Comparison of ENCODE assay signal across 8 cellular contexts in genomic region chr12:64451687-64452558, GRCh38. TPM values are rescaled to one million over a fixed set of nuclear protein-coding genes. Genes with fewer than 3 reads are reported as not detected.
A peak's percentile ranks its signal among the peaks of the same experiment; 100 is the strongest.
DNase-seq lines count a peak whose midpoint lies in the region; ATAC-seq and TF ChIP-seq lines count a peak whose summit lies in the region.

TBK1 (plus strand) TSS chr12:64452120; CDS start chr12:64455871, 3,751 bp downstream.

- peak within 1 kb of the TSS; percentile 74 for H3K4me3 ChIP-seq in CD8-positive, alpha-beta memory T cell (ENCODE audit: low read length)

- peaks cover 33% of the 10 kb centered on the region for H3K4me1 ChIP-seq in CD8-positive, alpha-beta memory T cell (ENCODE audit: insufficient read depth, low read length)

- peak within 1 kb of the TSS; percentile 92 to 98 (median 97) for H3K27ac Mint-ChIP-seq in CD8-positive, alpha-beta memory T cell
- peak within 1 kb of the TSS; percentile 94 for H3K27ac Mint-ChIP-seq in activated CD8-positive, alpha-beta memory T cell treated with anti-CD3 and anti-CD28 coated beads, Interleukin-2, amount 10 ng/mL, durations not matched to agents 7 days and 5 days
- H3K27ac Mint-ChIP-seq in endothelial cell (ENCODE audit: unreplicated experiment), result peak within 1 kb of the TSS; percentile 97

- no peaks in the 10 kb centered on the region for H3K27me3 ChIP-seq in CD8-positive, alpha-beta memory T cell (ENCODE audit: insufficient read depth, low read length, poor library complexity, severe bottlenecking)

- no peak for TF ChIP-seq CTCF in endothelial cell (IDR thresholded peaks at IDR 0.05; ENCODE audit: unreplicated experiment)

- ATAC-seq in GM19397 (IDR thresholded peaks at IDR 0.05; ENCODE audit: unreplicated experiment), result peak; percentile 95
- peak; percentile 85 for ATAC-seq in HG03565 (IDR thresholded peaks at IDR 0.05; ENCODE audit: unreplicated experiment)
- peak; percentile 81 for ATAC-seq in activated CD8-positive, alpha-beta memory T cell treated with anti-CD3 and anti-CD28 coated beads, Interleukin-2, amount 10 ng/mL, durations not matched to agents 7 days and 5 days

- DNase-seq in CD8-positive, alpha-beta memory T cell, result peak; percentile 47 to 78 (median 57)
- DNase-seq in NOMO-1 (lab: John Stamatoyannopoulos, UW; ENCODE audit: unreplicated experiment in 2 of 2), result peak; percentile 60 to 66
- peak; percentile 83 for DNase-seq in activated CD8-positive, alpha-beta memory T cell treated with anti-CD3 and anti-CD28 coated beads, Interleukin-2, amount 10 ng/mL, durations not matched to agents 7 days and 5 days
- peak; percentile 89 for DNase-seq in endothelial cell (ENCODE audit: low spot score)
- peak; percentile 91 for DNase-seq in midbrain (lab: John Stamatoyannopoulos, UW)
- peak; percentile 67 to 68 for DNase-seq in stimulated activated CD8-positive, alpha-beta memory T cell treated with anti-CD3 and anti-CD28 coated beads, Interleukin-2, amount 100 ng/mL, for 48 hours (ENCODE audit: low read depth in 2 of 2)

- H3K27me3 Mint-ChIP-seq in CD8-positive, alpha-beta memory T cell, result no peaks in the 10 kb centered on the region
- no peaks in the 10 kb centered on the region for H3K27me3 Mint-ChIP-seq in activated CD8-positive, alpha-beta memory T cell treated with anti-CD3 and anti-CD28 coated beads, Interleukin-2, amount 10 ng/mL, durations not matched to agents 7 days and 5 days
- peaks cover 6% of the 10 kb centered on the region for H3K27me3 Mint-ChIP-seq in endothelial cell (ENCODE audit: unreplicated experiment)

- peak within 1 kb of the TSS; percentile 93 to 99 (median 96) for H3K4me3 Mint-ChIP-seq in CD8-positive, alpha-beta memory T cell
- peak within 1 kb of the TSS; percentile 95 for H3K4me3 Mint-ChIP-seq in activated CD8-positive, alpha-beta memory T cell treated with anti-CD3 and anti-CD28 coated beads, Interleukin-2, amount 10 ng/mL, durations not matched to agents 7 days and 5 days
- peak within 1 kb of the TSS; percentile 96 for H3K4me3 Mint-ChIP-seq in endothelial cell (ENCODE audit: unreplicated experiment)

- peaks cover 45 to 53% (median 51%) of the 10 kb centered on the region in 3 donors for H3K4me1 Mint-ChIP-seq in CD8-positive, alpha-beta memory T cell
- H3K4me1 Mint-ChIP-seq in activated CD8-positive, alpha-beta memory T cell treated with anti-CD3 and anti-CD28 coated beads, Interleukin-2, amount 10 ng/mL, durations not matched to agents 7 days and 5 days, result peaks cover 40% of the 10 kb centered on the region
- peaks cover 19% of the 10 kb centered on the region for H3K4me1 Mint-ChIP-seq in endothelial cell (ENCODE audit: unreplicated experiment)

- CTCF ChIA-PET in CD8-positive, alpha-beta memory T cell (lab: Charles Lee), result interaction anchor here (0.9 kb wide), 1 partner anchor 9 kb away, joined by 4 read pairs; no protein-coding TSS in a partner anchor
- CTCF ChIA-PET in activated CD8-positive, alpha-beta memory T cell treated with anti-CD3 and anti-CD28 coated beads, Interleukin-2, amount 10 ng/mL, durations not matched to agents 7 days and 5 days (lab: Charles Lee), result interaction anchor here (1.5 kb wide), 1 partner anchor 11 kb away, joined by 3 read pairs; no protein-coding TSS in a partner anchor

- POLR2A ChIA-PET in CD8-positive, alpha-beta memory T cell (lab: Charles Lee), result no interaction called here

- H3K36me3 ChIP-seq in CD8-positive, alpha-beta memory T cell (ENCODE audit: insufficient read depth, low read length), result no peaks in the 10 kb centered on the region

- peaks cover 0 to 24% (median 4%) of the 10 kb centered on the region in 3 donors for H3K36me3 Mint-ChIP-seq in CD8-positive, alpha-beta memory T cell
- H3K36me3 Mint-ChIP-seq in activated CD8-positive, alpha-beta memory T cell treated with anti-CD3 and anti-CD28 coated beads, Interleukin-2, amount 10 ng/mL, durations not matched to agents 7 days and 5 days, result peaks cover 26% of the 10 kb centered on the region
- no peaks in the 10 kb centered on the region for H3K36me3 Mint-ChIP-seq in endothelial cell (ENCODE audit: low read depth, unreplicated experiment)

- H3K9me3 ChIP-seq in CD8-positive, alpha-beta memory T cell (ENCODE audit: low read length), result no peaks in the 10 kb centered on the region

- H3K9me3 Mint-ChIP-seq in CD8-positive, alpha-beta memory T cell, result no peaks in the 10 kb centered on the region
- H3K9me3 Mint-ChIP-seq in activated CD8-positive, alpha-beta memory T cell treated with anti-CD3 and anti-CD28 coated beads, Interleukin-2, amount 10 ng/mL, durations not matched to agents 7 days and 5 days (ENCODE audit: low read depth), result no peaks in the 10 kb centered on the region
- H3K9me3 Mint-ChIP-seq in endothelial cell (ENCODE audit: unreplicated experiment), result no peaks in the 10 kb centered on the region

- H3K27ac ChIP-seq in CD8-positive, alpha-beta memory T cell (ENCODE audit: low read depth, low read length), result peak within 1 kb of the TSS; percentile 89

RNA-seq across cellular contexts. Expression of gene TBK1, which starts in this region (rescaled TPM):
- 10 to 100 TPM; 25.9 to 27.6 TPM for total RNA-seq in CD8-positive, alpha-beta memory T cell
- polyA plus RNA-seq in CD8-positive, alpha-beta memory T cell, result 26.8 TPM
- total RNA-seq in activated CD8-positive, alpha-beta memory T cell treated with anti-CD3 and anti-CD28 coated beads, Interleukin-2, amount 10 ng/mL, durations not matched to agents 7 days and 5 days, result 10 to 100 TPM; 37.3 to 40.4 TPM
- total RNA-seq in endothelial cell (ENCODE audit: unreplicated experiment), result 20.6 TPM

Comparison
In these comparisons a context has a peak if more than half of its experiments do, and no peak if none do; other contexts are left out.
1. Peak in every context shown above with its lines: DNase-seq, ATAC-seq, H3K4me3 ChIP-seq and H3K27ac ChIP-seq.